Comparison of ENCODE assay signal across 1 cellular context in the genomic region with DNA sequence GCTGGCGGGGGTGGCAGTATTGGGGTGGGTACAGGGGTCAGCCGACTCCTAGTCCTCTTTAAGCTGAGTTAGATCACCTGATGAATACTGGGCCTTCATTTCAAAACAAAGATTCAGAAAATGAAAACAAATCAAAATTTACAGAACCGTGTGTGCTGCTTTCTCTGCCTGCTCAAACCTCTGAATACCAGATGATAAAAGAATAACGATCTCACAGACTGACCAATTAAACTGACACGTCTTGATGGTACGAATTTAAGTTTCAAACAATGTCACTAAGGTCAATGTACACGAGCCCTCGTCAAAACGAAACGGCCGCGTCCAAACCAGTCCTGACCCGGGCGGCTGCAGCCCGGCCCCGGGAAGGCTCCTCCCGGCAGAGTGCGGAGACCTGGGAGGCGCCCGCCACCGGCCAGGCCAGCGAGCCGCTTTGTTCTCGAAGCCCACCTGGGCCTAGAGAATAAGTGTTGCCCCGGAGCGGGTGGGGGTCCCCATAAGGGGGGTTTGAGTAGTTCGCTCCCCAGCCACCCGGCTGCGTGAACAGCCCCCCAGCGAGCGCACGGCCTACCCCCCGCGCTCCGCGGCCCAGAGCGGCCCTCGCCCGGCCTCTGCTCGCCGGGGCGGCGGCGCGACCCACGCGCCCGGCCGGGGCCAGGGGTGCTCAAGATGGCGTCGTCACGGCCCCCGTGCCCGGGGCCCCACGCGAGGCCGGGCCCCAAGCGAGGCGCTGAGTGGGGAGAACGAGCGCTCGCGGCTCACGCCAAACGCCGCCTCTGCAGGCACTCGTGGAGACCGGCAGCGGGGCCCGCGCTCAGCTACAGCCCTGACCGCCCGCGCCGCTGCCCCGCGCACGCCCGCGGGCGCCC.
TF ChIP-seq lines count a peak whose summit lies in the region.

No MANE protein-coding gene starts in this region.

TF ChIP-seq in HepG2, 621 proteins besides CTCF, POLR2A, EP300 and RAD21 (continued from another document and continues in another):
- TF ChIP-seq, protein P1, sequence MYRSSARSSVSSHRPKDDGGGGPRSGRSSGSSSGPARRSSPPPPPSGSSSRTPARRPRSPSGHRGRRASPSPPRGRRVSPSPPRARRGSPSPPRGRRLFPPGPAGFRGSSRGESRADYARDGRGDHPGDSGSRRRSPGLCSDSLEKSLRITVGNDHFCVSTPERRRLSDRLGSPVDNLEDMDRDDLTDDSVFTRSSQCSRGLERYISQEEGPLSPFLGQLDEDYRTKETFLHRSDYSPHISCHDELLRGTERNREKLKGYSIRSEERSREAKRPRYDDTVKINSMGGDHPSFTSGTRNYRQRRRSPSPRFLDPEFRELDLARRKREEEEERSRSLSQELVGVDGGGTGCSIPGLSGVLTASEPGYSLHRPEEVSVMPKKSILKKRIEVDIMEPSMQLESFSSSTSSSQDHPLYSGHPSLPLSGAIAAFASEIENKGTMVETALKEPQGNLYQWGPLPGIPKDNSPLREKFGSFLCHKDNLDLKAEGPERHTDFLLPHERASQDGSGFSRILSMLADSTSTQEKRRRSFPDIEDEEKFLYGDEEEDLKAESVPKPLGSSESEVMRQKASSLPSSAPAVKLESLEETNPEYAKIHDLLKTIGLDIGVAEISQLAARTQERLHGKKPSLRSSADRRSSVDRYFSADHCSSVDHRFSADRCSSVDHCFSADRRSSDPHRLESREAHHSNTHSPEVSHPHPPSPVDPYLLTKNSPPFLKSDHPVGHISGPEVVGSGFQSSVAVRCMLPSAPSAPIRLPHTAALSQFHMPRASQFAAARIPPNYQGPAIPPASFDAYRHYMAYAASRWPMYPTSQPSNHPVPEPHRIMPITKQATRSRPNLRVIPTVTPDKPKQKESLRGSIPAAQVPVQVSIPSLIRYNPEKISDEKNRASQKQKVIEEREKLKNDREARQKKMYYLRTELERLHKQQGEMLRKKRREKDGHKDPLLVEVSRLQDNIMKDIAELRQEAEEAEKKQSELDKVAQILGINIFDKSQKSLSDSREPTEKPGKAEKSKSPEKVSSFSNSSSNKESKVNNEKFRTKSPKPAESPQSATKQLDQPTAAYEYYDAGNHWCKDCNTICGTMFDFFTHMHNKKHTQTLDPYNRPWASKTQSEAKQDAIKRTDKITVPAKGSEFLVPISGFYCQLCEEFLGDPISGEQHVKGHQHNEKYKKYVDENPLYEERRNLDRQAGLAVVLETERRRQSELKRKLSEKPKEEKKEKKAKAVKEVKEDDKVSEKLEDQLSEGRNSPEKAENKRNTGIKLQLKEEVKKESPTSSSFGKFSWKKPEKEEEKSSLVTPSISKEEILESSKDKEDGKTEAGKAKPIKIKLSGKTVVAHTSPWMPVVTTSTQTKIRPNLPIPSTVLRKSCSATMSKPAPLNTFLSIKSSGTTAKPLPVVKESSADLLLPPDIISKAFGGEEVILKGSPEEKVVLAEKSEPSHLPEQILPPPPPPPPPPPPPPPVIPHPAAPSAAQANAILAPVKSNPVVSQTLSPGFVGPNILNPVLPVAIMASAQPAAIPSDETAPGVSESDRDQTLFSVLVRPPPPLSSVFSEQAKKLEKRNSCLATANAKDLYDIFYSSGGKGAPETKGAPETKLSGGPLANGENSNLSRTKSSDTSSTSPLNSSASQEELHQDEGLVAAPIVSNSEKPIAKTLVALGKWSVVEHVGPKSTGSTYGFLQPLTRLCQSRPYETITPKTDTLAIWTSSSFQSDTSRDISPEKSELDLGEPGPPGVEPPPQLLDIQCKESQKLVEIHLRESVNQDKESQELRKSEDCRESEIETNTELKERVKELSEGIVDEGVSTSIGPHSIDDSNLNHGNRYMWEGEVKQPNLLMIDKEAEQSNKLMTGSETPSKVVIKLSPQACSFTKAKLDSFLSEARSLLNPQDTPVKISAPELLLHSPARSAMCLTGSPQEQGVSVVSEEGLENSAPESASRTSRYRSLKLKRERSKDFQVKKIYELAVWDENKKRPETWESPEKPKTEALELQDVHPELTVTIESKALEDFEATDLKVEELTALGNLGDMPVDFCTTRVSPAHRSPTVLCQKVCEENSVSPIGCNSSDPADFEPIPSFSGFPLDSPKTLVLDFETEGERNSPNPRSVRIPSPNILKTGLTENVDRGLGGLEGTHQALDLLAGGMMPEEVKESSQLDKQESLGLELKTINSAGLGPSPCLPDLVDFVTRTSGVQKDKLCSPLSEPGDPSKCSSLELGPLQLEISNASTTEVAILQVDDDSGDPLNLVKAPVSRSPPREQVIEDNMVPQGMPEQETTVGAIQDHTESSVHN (CRISPR knock-in tag; IDR thresholded peaks at IDR 0.05) = no peak
- TF ChIP-seq ZNF34 (CRISPR knock-in tag; IDR thresholded peaks at IDR 0.05; ENCODE audit: borderline replicate concordance) (no peak), NCOA1 (CRISPR knock-in tag; IDR thresholded peaks at IDR 0.05) (peak; percentile 56; the same call in 1 of the 2 replicates), TP53 (CRISPR knock-in tag; conservative IDR thresholded peaks at IDR 0.05) (no peak), TEAD2 (CRISPR knock-in tag; IDR thresholded peaks at IDR 0.05) (no peak), PLRG1 (conservative IDR thresholded peaks at IDR 0.05) (no peak), ZNF614 (CRISPR knock-in tag; IDR thresholded peaks at IDR 0.05; ENCODE audit: borderline replicate concordance) (no peak), TBX2 (CRISPR knock-in tag; IDR thresholded peaks at IDR 0.05; ENCODE audit: borderline replicate concordance) (no peak), SOX6 (IDR thresholded peaks at IDR 0.05) (no peak), SOX6 (CRISPR knock-in tag; IDR thresholded peaks at IDR 0.05) (peak; percentile 46; the same call in 1 of the 2 replicates), NFE2L2 (IDR thresholded peaks at IDR 0.05; ENCODE audit: low read length) (no peak), PHF8 (CRISPR knock-in tag; IDR thresholded peaks at IDR 0.05) (peak; percentile 55; the same call in 1 of the 2 replicates), ZNF326 (CRISPR knock-in tag; IDR thresholded peaks at IDR 0.05; ENCODE audit: borderline replicate concordance) (no peak), MTF2 (CRISPR knock-in tag; IDR thresholded peaks at IDR 0.05; ENCODE audit: borderline replicate concordance) (peak; percentile 88; the same call in 1 of the 2 replicates), ZNF629 (CRISPR knock-in tag; conservative IDR thresholded peaks at IDR 0.05) (0 out of 2 replicates have a peak, but pooled peaks have one; percentile 17), ATF1 (CRISPR knock-in tag; IDR thresholded peaks at IDR 0.05) (no peak)
- TF ChIP-seq, protein P2, sequence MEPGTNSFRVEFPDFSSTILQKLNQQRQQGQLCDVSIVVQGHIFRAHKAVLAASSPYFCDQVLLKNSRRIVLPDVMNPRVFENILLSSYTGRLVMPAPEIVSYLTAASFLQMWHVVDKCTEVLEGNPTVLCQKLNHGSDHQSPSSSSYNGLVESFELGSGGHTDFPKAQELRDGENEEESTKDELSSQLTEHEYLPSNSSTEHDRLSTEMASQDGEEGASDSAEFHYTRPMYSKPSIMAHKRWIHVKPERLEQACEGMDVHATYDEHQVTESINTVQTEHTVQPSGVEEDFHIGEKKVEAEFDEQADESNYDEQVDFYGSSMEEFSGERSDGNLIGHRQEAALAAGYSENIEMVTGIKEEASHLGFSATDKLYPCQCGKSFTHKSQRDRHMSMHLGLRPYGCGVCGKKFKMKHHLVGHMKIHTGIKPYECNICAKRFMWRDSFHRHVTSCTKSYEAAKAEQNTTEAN (CRISPR knock-in tag; conservative IDR thresholded peaks at IDR 0.05) = peak; percentile 39; the same call in 1 of the 2 replicates
- TF ChIP-seq, protein P3, sequence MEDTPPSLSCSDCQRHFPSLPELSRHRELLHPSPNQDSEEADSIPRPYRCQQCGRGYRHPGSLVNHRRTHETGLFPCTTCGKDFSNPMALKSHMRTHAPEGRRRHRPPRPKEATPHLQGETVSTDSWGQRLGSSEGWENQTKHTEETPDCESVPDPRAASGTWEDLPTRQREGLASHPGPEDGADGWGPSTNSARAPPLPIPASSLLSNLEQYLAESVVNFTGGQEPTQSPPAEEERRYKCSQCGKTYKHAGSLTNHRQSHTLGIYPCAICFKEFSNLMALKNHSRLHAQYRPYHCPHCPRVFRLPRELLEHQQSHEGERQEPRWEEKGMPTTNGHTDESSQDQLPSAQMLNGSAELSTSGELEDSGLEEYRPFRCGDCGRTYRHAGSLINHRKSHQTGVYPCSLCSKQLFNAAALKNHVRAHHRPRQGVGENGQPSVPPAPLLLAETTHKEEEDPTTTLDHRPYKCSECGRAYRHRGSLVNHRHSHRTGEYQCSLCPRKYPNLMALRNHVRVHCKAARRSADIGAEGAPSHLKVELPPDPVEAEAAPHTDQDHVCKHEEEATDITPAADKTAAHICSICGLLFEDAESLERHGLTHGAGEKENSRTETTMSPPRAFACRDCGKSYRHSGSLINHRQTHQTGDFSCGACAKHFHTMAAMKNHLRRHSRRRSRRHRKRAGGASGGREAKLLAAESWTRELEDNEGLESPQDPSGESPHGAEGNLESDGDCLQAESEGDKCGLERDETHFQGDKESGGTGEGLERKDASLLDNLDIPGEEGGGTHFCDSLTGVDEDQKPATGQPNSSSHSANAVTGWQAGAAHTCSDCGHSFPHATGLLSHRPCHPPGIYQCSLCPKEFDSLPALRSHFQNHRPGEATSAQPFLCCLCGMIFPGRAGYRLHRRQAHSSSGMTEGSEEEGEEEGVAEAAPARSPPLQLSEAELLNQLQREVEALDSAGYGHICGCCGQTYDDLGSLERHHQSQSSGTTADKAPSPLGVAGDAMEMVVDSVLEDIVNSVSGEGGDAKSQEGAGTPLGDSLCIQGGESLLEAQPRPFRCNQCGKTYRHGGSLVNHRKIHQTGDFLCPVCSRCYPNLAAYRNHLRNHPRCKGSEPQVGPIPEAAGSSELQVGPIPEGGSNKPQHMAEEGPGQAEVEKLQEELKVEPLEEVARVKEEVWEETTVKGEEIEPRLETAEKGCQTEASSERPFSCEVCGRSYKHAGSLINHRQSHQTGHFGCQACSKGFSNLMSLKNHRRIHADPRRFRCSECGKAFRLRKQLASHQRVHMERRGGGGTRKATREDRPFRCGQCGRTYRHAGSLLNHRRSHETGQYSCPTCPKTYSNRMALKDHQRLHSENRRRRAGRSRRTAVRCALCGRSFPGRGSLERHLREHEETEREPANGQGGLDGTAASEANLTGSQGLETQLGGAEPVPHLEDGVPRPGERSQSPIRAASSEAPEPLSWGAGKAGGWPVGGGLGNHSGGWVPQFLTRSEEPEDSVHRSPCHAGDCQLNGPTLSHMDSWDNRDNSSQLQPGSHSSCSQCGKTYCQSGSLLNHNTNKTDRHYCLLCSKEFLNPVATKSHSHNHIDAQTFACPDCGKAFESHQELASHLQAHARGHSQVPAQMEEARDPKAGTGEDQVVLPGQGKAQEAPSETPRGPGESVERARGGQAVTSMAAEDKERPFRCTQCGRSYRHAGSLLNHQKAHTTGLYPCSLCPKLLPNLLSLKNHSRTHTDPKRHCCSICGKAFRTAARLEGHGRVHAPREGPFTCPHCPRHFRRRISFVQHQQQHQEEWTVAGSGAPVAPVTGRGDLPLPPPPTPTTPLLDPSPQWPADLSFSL (CRISPR knock-in tag; IDR thresholded peaks at IDR 0.05) = no peak
- TF ChIP-seq, protein P4, sequence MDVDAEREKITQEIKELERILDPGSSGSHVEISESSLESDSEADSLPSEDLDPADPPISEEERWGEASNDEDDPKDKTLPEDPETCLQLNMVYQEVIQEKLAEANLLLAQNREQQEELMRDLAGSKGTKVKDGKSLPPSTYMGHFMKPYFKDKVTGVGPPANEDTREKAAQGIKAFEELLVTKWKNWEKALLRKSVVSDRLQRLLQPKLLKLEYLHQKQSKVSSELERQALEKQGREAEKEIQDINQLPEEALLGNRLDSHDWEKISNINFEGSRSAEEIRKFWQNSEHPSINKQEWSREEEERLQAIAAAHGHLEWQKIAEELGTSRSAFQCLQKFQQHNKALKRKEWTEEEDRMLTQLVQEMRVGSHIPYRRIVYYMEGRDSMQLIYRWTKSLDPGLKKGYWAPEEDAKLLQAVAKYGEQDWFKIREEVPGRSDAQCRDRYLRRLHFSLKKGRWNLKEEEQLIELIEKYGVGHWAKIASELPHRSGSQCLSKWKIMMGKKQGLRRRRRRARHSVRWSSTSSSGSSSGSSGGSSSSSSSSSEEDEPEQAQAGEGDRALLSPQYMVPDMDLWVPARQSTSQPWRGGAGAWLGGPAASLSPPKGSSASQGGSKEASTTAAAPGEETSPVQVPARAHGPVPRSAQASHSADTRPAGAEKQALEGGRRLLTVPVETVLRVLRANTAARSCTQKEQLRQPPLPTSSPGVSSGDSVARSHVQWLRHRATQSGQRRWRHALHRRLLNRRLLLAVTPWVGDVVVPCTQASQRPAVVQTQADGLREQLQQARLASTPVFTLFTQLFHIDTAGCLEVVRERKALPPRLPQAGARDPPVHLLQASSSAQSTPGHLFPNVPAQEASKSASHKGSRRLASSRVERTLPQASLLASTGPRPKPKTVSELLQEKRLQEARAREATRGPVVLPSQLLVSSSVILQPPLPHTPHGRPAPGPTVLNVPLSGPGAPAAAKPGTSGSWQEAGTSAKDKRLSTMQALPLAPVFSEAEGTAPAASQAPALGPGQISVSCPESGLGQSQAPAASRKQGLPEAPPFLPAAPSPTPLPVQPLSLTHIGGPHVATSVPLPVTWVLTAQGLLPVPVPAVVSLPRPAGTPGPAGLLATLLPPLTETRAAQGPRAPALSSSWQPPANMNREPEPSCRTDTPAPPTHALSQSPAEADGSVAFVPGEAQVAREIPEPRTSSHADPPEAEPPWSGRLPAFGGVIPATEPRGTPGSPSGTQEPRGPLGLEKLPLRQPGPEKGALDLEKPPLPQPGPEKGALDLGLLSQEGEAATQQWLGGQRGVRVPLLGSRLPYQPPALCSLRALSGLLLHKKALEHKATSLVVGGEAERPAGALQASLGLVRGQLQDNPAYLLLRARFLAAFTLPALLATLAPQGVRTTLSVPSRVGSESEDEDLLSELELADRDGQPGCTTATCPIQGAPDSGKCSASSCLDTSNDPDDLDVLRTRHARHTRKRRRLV (CRISPR knock-in tag; IDR thresholded peaks at IDR 0.05) = peak; percentile 43; the same call in 1 of the 2 replicates
- TF ChIP-seq, protein P5, sequence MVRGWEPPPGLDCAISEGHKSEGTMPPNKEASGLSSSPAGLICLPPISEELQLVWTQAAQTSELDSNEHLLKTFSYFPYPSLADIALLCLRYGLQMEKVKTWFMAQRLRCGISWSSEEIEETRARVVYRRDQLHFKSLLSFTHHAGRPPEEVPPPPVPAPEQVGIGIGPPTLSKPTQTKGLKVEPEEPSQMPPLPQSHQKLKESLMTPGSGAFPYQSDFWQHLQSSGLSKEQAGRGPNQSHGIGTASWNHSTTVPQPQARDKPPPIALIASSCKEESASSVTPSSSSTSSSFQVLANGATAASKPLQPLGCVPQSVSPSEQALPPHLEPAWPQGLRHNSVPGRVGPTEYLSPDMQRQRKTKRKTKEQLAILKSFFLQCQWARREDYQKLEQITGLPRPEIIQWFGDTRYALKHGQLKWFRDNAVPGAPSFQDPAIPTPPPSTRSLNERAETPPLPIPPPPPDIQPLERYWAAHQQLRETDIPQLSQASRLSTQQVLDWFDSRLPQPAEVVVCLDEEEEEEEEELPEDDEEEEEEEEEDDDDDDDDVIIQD (CRISPR knock-in tag; IDR thresholded peaks at IDR 0.05; ENCODE audit: low read depth) = no peak
- TF ChIP-seq, protein P6, sequence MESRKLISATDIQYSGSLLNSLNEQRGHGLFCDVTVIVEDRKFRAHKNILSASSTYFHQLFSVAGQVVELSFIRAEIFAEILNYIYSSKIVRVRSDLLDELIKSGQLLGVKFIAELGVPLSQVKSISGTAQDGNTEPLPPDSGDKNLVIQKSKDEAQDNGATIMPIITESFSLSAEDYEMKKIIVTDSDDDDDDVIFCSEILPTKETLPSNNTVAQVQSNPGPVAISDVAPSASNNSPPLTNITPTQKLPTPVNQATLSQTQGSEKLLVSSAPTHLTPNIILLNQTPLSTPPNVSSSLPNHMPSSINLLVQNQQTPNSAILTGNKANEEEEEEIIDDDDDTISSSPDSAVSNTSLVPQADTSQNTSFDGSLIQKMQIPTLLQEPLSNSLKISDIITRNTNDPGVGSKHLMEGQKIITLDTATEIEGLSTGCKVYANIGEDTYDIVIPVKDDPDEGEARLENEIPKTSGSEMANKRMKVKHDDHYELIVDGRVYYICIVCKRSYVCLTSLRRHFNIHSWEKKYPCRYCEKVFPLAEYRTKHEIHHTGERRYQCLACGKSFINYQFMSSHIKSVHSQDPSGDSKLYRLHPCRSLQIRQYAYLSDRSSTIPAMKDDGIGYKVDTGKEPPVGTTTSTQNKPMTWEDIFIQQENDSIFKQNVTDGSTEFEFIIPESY (CRISPR knock-in tag; IDR thresholded peaks at IDR 0.05) = no peak
